ENCODE assay signal across 20 cellular contexts in genomic region chr10:3647074-3647473, GRCh38.
DNase-seq lines count a peak whose midpoint lies in the region; ATAC-seq, FAIRE-seq and TF ChIP-seq lines count a peak whose summit lies in the region.
"Had no signal": no experiment of that assay in that cellular context is flagged by ENCODE, and none has a peak within 500 bp of the region (broad histone marks: within the 10 kb centered on the region; RNA-seq: fewer than 3 reads in every experiment).

No MANE protein-coding gene starts in this region.

- POLR2A ChIA-PET in GM12878 (lab: Charles Lee): no interaction called here

- no peaks in the 10 kb centered on the region for H4K20me1 ChIP-seq in GM12878 (ENCODE audit: control insufficient read depth, insufficient read depth)

- no peak overlapping the region for H2AFZ ChIP-seq in GM12878 (ENCODE audit: control insufficient read depth, low read depth, low read length)

- SMC1A ChIA-PET in GM12878 (lab: Charles Lee; ENCODE audit: uncharacterized antibody, unreplicated experiment): no interaction called here

- no peak overlapping the region for H3K27ac ChIP-seq in GM12878 (ENCODE audit: control insufficient read depth, insufficient read depth)
- H3K27ac ChIP-seq: psoas muscle, testis had no signal

- H3K4me2 ChIP-seq in GM12878 (ENCODE audit: control insufficient read depth, insufficient read depth): peak overlapping the region; percentile 46; the same call in 1 of the 2 replicates

- RAD21 ChIA-PET in GM12878 (lab: Charles Lee; ENCODE audit: unreplicated experiment): no interaction called here

- intact Hi-C loops in GM12878 (cut with micrococcal nuclease; ENCODE audit: unreplicated experiment): no loop called here

- peak; percentile 27 for DNase-seq in GM12878 (ENCODE audit: low read depth, low spot score)
- DNase-seq in HuH-7.5 (ENCODE audit: low spot score): no peak
- no peak for DNase-seq in NCI-H748 (lab: John Stamatoyannopoulos, UW; ENCODE audit: unreplicated experiment)
- DNase-seq in NCI-H2196 treated with DMSO at 0.1 percent for 48 hours (lab: John Stamatoyannopoulos, UW; ENCODE audit: unreplicated experiment): no peak
- DNase-seq: activated CD4-positive, alpha-beta T cell treated with anti-CD3 and anti-CD28 coated beads, Interleukin-2, amount 50 U/mL, for 1 hour; activated naive CD4-positive, alpha-beta T cell treated with anti-CD3 and anti-CD28 coated beads, Interleukin-2, amount 50 U/mL, for 16 hours; activated T-cell treated with anti-CD3 and anti-CD28 coated beads, Interleukin-2, amount 50 U/mL, for 1 hour; Karpas-422; kidney glomerular epithelial cell; NCI-H1105 treated with DMSO at 0.1 percent for 48 hours; nephron progenitor cell; psoas muscle; SW 1271; testis had no signal

- WGBS in GM12878 (ENCODE audit: insufficient coverage, insufficient replicate concordance, low lambda C conversion rate, missing lambda C conversion rate): under 1% methylated on average over 8 of the region's 8 CpGs

- H3K36me3 ChIP-seq in GM12878 (ENCODE audit: control insufficient read depth in 2 of 2, insufficient read depth in 2 of 2, low read length in 1 of 2): no peaks in the 10 kb centered on the region

- in situ Hi-C loops in GM12878 (cut with MboI): no loop called here

- no peaks in the 10 kb centered on the region; a peak in 1 of 4 replicates for H3K27me3 ChIP-seq in GM12878 (replicated peaks in 1 of 2; ENCODE audit: control insufficient read depth in 2 of 2, insufficient read depth in 2 of 2, low read length in 1 of 2)
- H3K27me3 ChIP-seq: testis had no signal

- ATAC-seq in GM19035 (IDR thresholded peaks at IDR 0.05; ENCODE audit: unreplicated experiment) (peak; percentile 84), GM21786 (IDR thresholded peaks at IDR 0.05; ENCODE audit: unreplicated experiment) (peak; percentile 52), HG03342 (IDR thresholded peaks at IDR 0.05; ENCODE audit: unreplicated experiment) (peak; percentile 80), GM12878 (peak; percentile 79)
- ATAC-seq: psoas muscle had no signal

- no peak for TF ChIP-seq EP300 in GM12878 (IDR thresholded peaks at IDR 0.05; ENCODE audit: borderline replicate concordance in 1 of 2, control insufficient read depth in 1 of 2, low read depth in 2 of 2, low read length in 2 of 2)

- no peak overlapping the region for H3K9ac ChIP-seq in GM12878 (ENCODE audit: control insufficient read depth, insufficient read depth, low read length)

- no peaks in the 10 kb centered on the region for H3K79me2 ChIP-seq in GM12878 (ENCODE audit: control insufficient read depth, insufficient read depth, low read length)

- H3K9me3 ChIP-seq in GM12878 (replicated peaks; ENCODE audit: control insufficient read depth, insufficient read depth, low read length): no peaks in the 10 kb centered on the region; the same call in 2 of the 3 replicates
- H3K9me3 ChIP-seq: psoas muscle, testis had no signal

- TF ChIP-seq POLR2A in GM12878 (IDR thresholded peaks at IDR 0.05; ENCODE audit: low read depth, low read length): no peak

- TF ChIP-seq CTCF in GM12878 (IDR thresholded peaks at IDR 0.05 in 2 of 3, conservative IDR thresholded peaks at IDR 0.05 in 1 of 3; ENCODE audit: control insufficient read depth in 2 of 3, extremely low read depth in 1 of 3, insufficient read depth in 1 of 3, low read depth in 3 of 3, low read length in 3 of 3): no peak

- no peak overlapping the region for H3K4me3 ChIP-seq in GM12878
- H3K4me3 ChIP-seq: psoas muscle, testis had no signal

- CTCF ChIA-PET in GM12878 (lab: Yijun Ruan, JAX): interaction anchor here (0.6 kb wide), 1 partner anchor 1354 kb away, joined by 3 read pairs; no protein-coding TSS in a partner anchor

- FAIRE-seq in GM12878 (lab: Jason Lieb, UNC): peak; percentile 80
- FAIRE-seq: colon, D721Med, H54 had no signal

- TF ChIP-seq RAD21 in GM12878 (IDR thresholded peaks at IDR 0.05; ENCODE audit: insufficient read depth, low read depth, low read length): no peak

- no TSS peak for BruUV-seq in GM12878 (replicated peaks; lab: Mats Ljungman, UMichigan)

- H3K4me1 ChIP-seq in GM12878 (ENCODE audit: control insufficient read depth, insufficient read depth, low read length): no peaks in the 10 kb centered on the region
- H3K4me1 ChIP-seq: psoas muscle, testis had no signal

TF ChIP-seq in GM12878, 131 proteins besides CTCF, POLR2A, EP300 and RAD21 (continues in another document):
- TF ChIP-seq PBX3 (IDR thresholded peaks at IDR 0.05; ENCODE audit: insufficient replicate concordance, low read depth, low read length) (no peak), ZBTB11 (CRISPR knock-in tag; IDR thresholded peaks at IDR 0.05) (no peak), SREBF2 (IDR thresholded peaks at IDR 0.05; ENCODE audit: low read length) (no peak), NBN (IDR thresholded peaks at IDR 0.05) (no peak), SPI1 (IDR thresholded peaks at IDR 0.05; ENCODE audit: borderline replicate concordance, insufficient read depth, low read depth, low read length) (peak; percentile 19; the same call in 1 of the 2 replicates), IRF4 (IDR thresholded peaks at IDR 0.05; ENCODE audit: low read depth, low read length) (peak; percentile 82), ZBTB33 (IDR thresholded peaks at IDR 0.05) (no peak), BCL11A (IDR thresholded peaks at IDR 0.05; ENCODE audit: low read depth, low read length) (no peak), NR2F1 (conservative IDR thresholded peaks at IDR 0.05) (no peak), NR2C1 (IDR thresholded peaks at IDR 0.05) (no peak), SMARCA5 (IDR thresholded peaks at IDR 0.05) (no peak), CREM (IDR thresholded peaks at IDR 0.05; ENCODE audit: low read depth) (no peak), WRNIP1 (IDR thresholded peaks at IDR 0.05; ENCODE audit: borderline replicate concordance, low read depth, low read length) (no peak)
- TF ChIP-seq, protein P1, sequence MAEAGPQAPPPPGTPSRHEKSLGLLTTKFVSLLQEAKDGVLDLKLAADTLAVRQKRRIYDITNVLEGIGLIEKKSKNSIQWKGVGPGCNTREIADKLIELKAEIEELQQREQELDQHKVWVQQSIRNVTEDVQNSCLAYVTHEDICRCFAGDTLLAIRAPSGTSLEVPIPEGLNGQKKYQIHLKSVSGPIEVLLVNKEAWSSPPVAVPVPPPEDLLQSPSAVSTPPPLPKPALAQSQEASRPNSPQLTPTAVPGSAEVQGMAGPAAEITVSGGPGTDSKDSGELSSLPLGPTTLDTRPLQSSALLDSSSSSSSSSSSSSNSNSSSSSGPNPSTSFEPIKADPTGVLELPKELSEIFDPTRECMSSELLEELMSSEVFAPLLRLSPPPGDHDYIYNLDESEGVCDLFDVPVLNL (IDR thresholded peaks at IDR 0.05; ENCODE audit: low read depth, low read length): no peak
